ENCODE assay signal across 11 cellular contexts in the genomic region with DNA sequence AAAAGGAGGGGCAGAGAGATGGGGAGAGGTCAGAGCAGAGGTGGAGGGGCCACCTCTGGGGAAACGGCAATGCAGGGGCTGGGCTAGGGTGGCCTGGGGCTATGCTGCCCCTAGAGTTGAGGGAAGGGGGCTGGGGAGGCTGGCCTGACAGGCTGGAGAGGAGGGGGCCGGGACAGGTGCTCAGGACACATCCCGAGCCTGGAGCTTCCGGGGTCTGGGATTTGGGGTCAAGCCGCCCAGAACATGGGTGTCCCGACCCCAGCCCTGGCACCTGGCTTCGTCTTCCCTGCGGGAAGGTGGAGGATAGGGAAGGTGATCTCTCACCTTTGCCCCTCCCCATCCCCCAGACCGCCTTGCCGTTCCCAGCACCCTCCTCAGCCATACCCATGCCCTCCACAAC. TPM values are rescaled to one million over a fixed set of nuclear protein-coding genes. Genes with fewer than 3 reads are reported as not detected.
DNase-seq lines count a peak whose midpoint lies in the region; ATAC-seq and TF ChIP-seq lines count a peak whose summit lies in the region.
"Had no signal": no experiment of that assay in that cellular context is flagged by ENCODE, and none has a peak within 500 bp of the region (broad histone marks: within the 10 kb centered on the region; RNA-seq: fewer than 3 reads in every experiment).

No MANE protein-coding gene starts in this region.

- peak overlapping the region; percentile 93 for H3K27ac Mint-ChIP-seq in activated naive CD4-positive, alpha-beta T cell treated with anti-CD3 and anti-CD28 coated beads for 36 hours
- peak overlapping the region in 4 of 6 donors; percentile 87 to 99 (median 89) for H3K27ac Mint-ChIP-seq in naive B cell
- H3K27ac Mint-ChIP-seq in type B pancreatic cell = peak overlapping the region; percentile 39
- no peak overlapping the region for H3K27ac Mint-ChIP-seq in Calu3 (ENCODE audit: unreplicated experiment)

- peak overlapping the region; percentile 71 for H3K4me3 Mint-ChIP-seq in activated naive CD4-positive, alpha-beta T cell treated with anti-CD3 and anti-CD28 coated beads for 36 hours
- H3K4me3 Mint-ChIP-seq in naive B cell (peak overlapping the region; percentile 56 to 92 (median 84)), type B pancreatic cell (no peak overlapping the region), Calu3 (ENCODE audit: low read depth, unreplicated experiment) (no peak overlapping the region)

- ATAC-seq in naive B cell (ENCODE audit: low read depth in 2 of 2) (no peak), HG03280 (IDR thresholded peaks at IDR 0.05; ENCODE audit: unreplicated experiment) (no peak)

- peak overlapping the region; percentile 15 for H3K27ac ChIP-seq in colonic mucosa

- TF ChIP-seq CTCF in colonic mucosa (IDR thresholded peaks at IDR 0.05) (no peak), type B pancreatic cell (conservative IDR thresholded peaks at IDR 0.05) (no peak), Calu3 (IDR thresholded peaks at IDR 0.05; ENCODE audit: unreplicated experiment) (no peak)

- H3K4me1 Mint-ChIP-seq in activated naive CD4-positive, alpha-beta T cell treated with anti-CD3 and anti-CD28 coated beads for 36 hours (ENCODE audit: low read depth) = peaks cover 49% of the 10 kb centered on the region
- H3K4me1 Mint-ChIP-seq in naive B cell (peaks cover 32 to 43% (median 36%) of the 10 kb centered on the region in 3 donors), type B pancreatic cell (ENCODE audit: unreplicated experiment) (peaks cover 24% of the 10 kb centered on the region), Calu3 (ENCODE audit: low read depth, unreplicated experiment) (peaks cover 8% of the 10 kb centered on the region)

- CTCF ChIA-PET in activated naive CD4-positive, alpha-beta T cell treated with anti-CD3 and anti-CD28 coated beads for 36 hours (lab: Charles Lee) = interaction anchor here (1.3 to 2.1 kb wide), 3 partner anchors 9 to 19 kb away, joined by 4 to 13 read pairs (median 9); a partner anchor contains a TSS
- CTCF ChIA-PET in Calu3 (lab: Charles Lee) = interaction anchor here (0.6 kb wide), 1 partner anchor 218 kb away, joined by 5 read pairs; no protein-coding TSS in a partner anchor

- H3K27me3 ChIP-seq in colonic mucosa = no peaks in the 10 kb centered on the region

- H3K4me1 ChIP-seq in colonic mucosa = peaks cover 6% of the 10 kb centered on the region

- DNase-seq in activated naive CD4-positive, alpha-beta T cell treated with anti-CD3 and anti-CD28 coated beads for 36 hours = no peak
- DNase-seq in activated naive CD4-positive, alpha-beta T cell treated with Interleukin-2 at 50 U/mL for 16 hours = no peak
- DNase-seq in colonic mucosa (peak; percentile 25), naive B cell (no peak), type B pancreatic cell (ENCODE audit: extremely low spot score, unreplicated experiment) (no peak), Calu3 (no peak), germinal center (ENCODE audit: low spot score) (no peak)
- DNase-seq: erythroblast, NCI-H146 had no signal

- H3K4me3 ChIP-seq in colonic mucosa = no peak overlapping the region
- H3K4me3 ChIP-seq: mucosa of descending colon had no signal

- intact Hi-C loops in activated naive CD4-positive, alpha-beta T cell treated with anti-CD3 and anti-CD28 coated beads for 36 hours (cut with micrococcal nuclease) = loop anchor here (1.0 kb wide), 1 partner anchor 12 kb away; no protein-coding TSS in a partner anchor
- intact Hi-C loops in colonic mucosa (cut with DNase I) = loop anchor here (5.0 to 10.0 kb wide), 2 partner anchors 198 to 326 kb away; a partner anchor contains a TSS
- intact Hi-C loops in Calu3 (cut with micrococcal nuclease; ENCODE audit: unreplicated experiment) = no loop called here

- H3K9ac ChIP-seq in colonic mucosa (ENCODE audit: low read depth in 2 of 2, low read length in 2 of 2) = peak overlapping the region; percentile 40 to 56

- no peaks in the 10 kb centered on the region for H3K27me3 Mint-ChIP-seq in activated naive CD4-positive, alpha-beta T cell treated with anti-CD3 and anti-CD28 coated beads for 36 hours (ENCODE audit: low read depth)
- H3K27me3 Mint-ChIP-seq in naive B cell (no peaks in the 10 kb centered on the region), type B pancreatic cell (no peaks in the 10 kb centered on the region), Calu3 (ENCODE audit: unreplicated experiment) (no peaks in the 10 kb centered on the region)

- H3K36me3 Mint-ChIP-seq in activated naive CD4-positive, alpha-beta T cell treated with anti-CD3 and anti-CD28 coated beads for 36 hours (ENCODE audit: low read depth) = peaks cover 4% of the 10 kb centered on the region
- H3K36me3 Mint-ChIP-seq in naive B cell (no peaks in the 10 kb centered on the region), type B pancreatic cell (peaks cover 4% of the 10 kb centered on the region), Calu3 (ENCODE audit: insufficient read depth, unreplicated experiment) (peaks cover 5% of the 10 kb centered on the region)

- no peaks in the 10 kb centered on the region for H3K9me3 ChIP-seq in colonic mucosa
- H3K9me3 ChIP-seq: mucosa of descending colon had no signal

- no peaks in the 10 kb centered on the region for H3K36me3 ChIP-seq in colonic mucosa

- no TSS peak for BruUV-seq in Calu3 (replicated peaks; lab: Mats Ljungman, UMichigan)

- no peaks in the 10 kb centered on the region for H3K9me3 Mint-ChIP-seq in activated naive CD4-positive, alpha-beta T cell treated with anti-CD3 and anti-CD28 coated beads for 36 hours
- H3K9me3 Mint-ChIP-seq in naive B cell (no peaks in the 10 kb centered on the region), type B pancreatic cell (no peaks in the 10 kb centered on the region), Calu3 (ENCODE audit: low read depth, unreplicated experiment) (no peaks in the 10 kb centered on the region)

RNA-seq across cellular contexts. Expression of a gene that starts 12.6 kb away (rescaled TPM):
- total RNA-seq in activated naive CD4-positive, alpha-beta T cell treated with anti-CD3 and anti-CD28 coated beads for 36 hours = 10 to 100 TPM; 54.7 to 56.6 TPM
- 10 to 100 TPM; 12.9 to 64.0 TPM for total RNA-seq in colonic mucosa
- polyA plus RNA-seq in naive B cell (ENCODE audit: low read depth in 6 of 6) = 1 to 10 TPM; 1.8 to 4.1 (median 2.5) TPM
- 14.8 and 27.4 TPM in 2 replicates for total RNA-seq in type B pancreatic cell (ENCODE audit: low replicate concordance)
- 42.6 and 44.2 TPM in 2 replicates for total RNA-seq in Calu3 (2022)

RNA-seq across cellular contexts. Expression of a gene that starts 31.4 kb away (rescaled TPM):
- total RNA-seq in activated naive CD4-positive, alpha-beta T cell treated with anti-CD3 and anti-CD28 coated beads for 36 hours = 10 to 100 TPM; 48.2 to 60.0 TPM
- total RNA-seq in colonic mucosa (10 to 100 TPM; 71.0 to 89.3 TPM), type B pancreatic cell (ENCODE audit: low replicate concordance) (55.3 and 88.1 TPM in 2 replicates), Calu3 (2022) (57.3 and 59.8 TPM in 2 replicates)
- 1 to 10 TPM in 3 of 6 donors, under 1 TPM in 2, not detected in 1; 0.60 to 3.1 (median 1.2) TPM for polyA plus RNA-seq in naive B cell (ENCODE audit: low read depth in 6 of 6)

RNA-seq across cellular contexts. Expression of a gene that starts 57.0 kb away (rescaled TPM):
- 10 to 100 TPM; 13.5 to 14.6 TPM for total RNA-seq in activated naive CD4-positive, alpha-beta T cell treated with anti-CD3 and anti-CD28 coated beads for 36 hours
- 10 to 100 TPM; 18.4 to 28.0 TPM for total RNA-seq in colonic mucosa
- not detected for polyA plus RNA-seq in naive B cell (ENCODE audit: low read depth in 6 of 6)
- 24.9 and 62.4 TPM in 2 replicates for total RNA-seq in type B pancreatic cell (ENCODE audit: low replicate concordance)
- 24.8 and 26.5 TPM in 2 replicates for total RNA-seq in Calu3 (2022)

RNA-seq across cellular contexts. Expression of a gene that starts 58.5 kb away (rescaled TPM):
- total RNA-seq in activated naive CD4-positive, alpha-beta T cell treated with anti-CD3 and anti-CD28 coated beads for 36 hours = 10 to 100 TPM; 50.9 to 53.0 TPM
- total RNA-seq in colonic mucosa (10 to 100 TPM; 52.9 to 91.3 TPM), type B pancreatic cell (ENCODE audit: low replicate concordance) (42.7 and 55.9 TPM in 2 replicates), Calu3 (2022) (41.1 and 44.2 TPM in 2 replicates)
- 1 to 10 TPM in 5 of 6 donors, under 1 TPM in 1; 0.52 to 2.1 (median 1.2) TPM for polyA plus RNA-seq in naive B cell (ENCODE audit: low read depth in 6 of 6)

Comparison
In these comparisons a context has a peak if more than half of its experiments do, and no peak if none do; other contexts are left out.
1. H3K4me3 Mint-ChIP-seq: peak in activated naive CD4-positive, alpha-beta T cell treated with anti-CD3 and anti-CD28 coated beads for 36 hours (single experiment) and naive B cell (8 of 8); none in type B pancreatic cell (single experiment) and Calu3 (single experiment).